ENCODE assay signal across 19 cellular contexts in genomic region chr16:80233097-80233835, GRCh38.
A peak's percentile ranks its signal among the peaks of the same experiment; 100 is the strongest.
DNase-seq lines count a peak whose midpoint lies in the region; ATAC-seq, FAIRE-seq and TF ChIP-seq lines count a peak whose summit lies in the region.
"Had no signal": no experiment of that assay in that cellular context is flagged by ENCODE, and none has a peak within 500 bp of the region (broad histone marks: within the 10 kb centered on the region; RNA-seq: fewer than 3 reads in every experiment).

No MANE protein-coding gene starts in this region.

- TF ChIP-seq POLR2A in GM12891 (IDR thresholded peaks at IDR 0.05; ENCODE audit: low read depth, low read length), result no peak

- peak; percentile 28 for DNase-seq in A172 (ENCODE audit: low spot score)
- DNase-seq in RPMI7951 (ENCODE audit: low read depth), result peak; percentile 29
- DNase-seq in mucosa of gallbladder (ENCODE audit: low spot score), result peak; percentile 68
- no peak for DNase-seq in GM12891 (ENCODE audit: insufficient read length, low spot score)
- DNase-seq in superior temporal gyrus (ENCODE audit: extremely low spot score), result no peak
- DNase-seq: CD4-positive, alpha-beta memory T cell; GM23248; HCEC 1CT; Karpas-422; NCI-H1105 treated with DMSO at 0.1 percent for 48 hours; NCI-H187; NCI-H446; NCI-H748 treated with DMSO at 0.1 percent for 48 hours; OCI-M1; SJCRH30 had no signal

- FAIRE-seq in endometrium (lab: Jason Lieb, UNC) (peak; percentile 53), GM12891 (lab: Jason Lieb, UNC) (no peak)
- FAIRE-seq: GM18507 had no signal

- ATAC-seq in HG03521 (IDR thresholded peaks at IDR 0.05; ENCODE audit: unreplicated experiment) (no peak), HG03039 (IDR thresholded peaks at IDR 0.05; ENCODE audit: unreplicated experiment) (no peak)

TF ChIP-seq in GM12891, 5 proteins besides CTCF, POLR2A, EP300 and RAD21:
- TF ChIP-seq POLR2AphosphoS5 (IDR thresholded peaks at IDR 0.05; ENCODE audit: low read depth, low read length) (no peak), PAX5 (IDR thresholded peaks at IDR 0.05; ENCODE audit: insufficient read depth, low read length, severe bottlenecking) (no peak), TAF1 (IDR thresholded peaks at IDR 0.05; ENCODE audit: low read depth, low read length) (no peak), POU2F2 (IDR thresholded peaks at IDR 0.05; ENCODE audit: low read depth, low read length) (no peak), SPI1 (IDR thresholded peaks at IDR 0.05; ENCODE audit: low read depth, low read length) (no peak)

Comparison
In these comparisons a context has a peak if more than half of its experiments do, and no peak if none do; other contexts are left out.
1. DNase-seq: peak in A172 (single experiment), RPMI7951 (single experiment) and mucosa of gallbladder (single experiment); none in GM12891 (single experiment) and superior temporal gyrus (single experiment).